ENCODE assay signal across 20 cellular contexts in the genomic region with DNA sequence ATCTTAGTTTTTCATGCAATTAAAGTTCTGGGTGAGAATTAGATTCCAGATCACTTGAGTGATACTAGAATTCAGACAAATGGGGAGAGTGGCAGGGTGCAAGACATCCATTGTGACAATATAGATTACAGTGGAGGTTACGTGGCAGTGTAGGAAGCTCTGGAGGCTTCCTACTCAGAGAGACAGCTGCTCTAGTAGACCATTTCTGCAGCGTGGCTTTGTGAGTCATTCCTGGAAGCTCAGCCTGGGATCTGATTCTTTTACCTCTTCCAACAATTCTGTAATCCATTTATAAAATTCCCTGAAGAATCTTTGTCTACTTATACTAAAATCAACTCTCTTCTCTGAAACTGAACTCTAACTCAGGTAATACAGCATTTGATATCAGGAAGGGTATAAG.
DNase-seq lines count a peak whose midpoint lies in the region; ATAC-seq and TF ChIP-seq lines count a peak whose summit lies in the region.
"Had no signal": no experiment of that assay in that cellular context is flagged by ENCODE, and none has a peak within 500 bp of the region (broad histone marks: within the 10 kb centered on the region; RNA-seq: fewer than 3 reads in every experiment).

No MANE protein-coding gene starts in this region.

- no peak overlapping the region for H3K27ac ChIP-seq in SJCRH30
- H3K27ac ChIP-seq: C4-2B, parathyroid adenoma had no signal

- ATAC-seq in GM18907 (IDR thresholded peaks at IDR 0.05; ENCODE audit: unreplicated experiment) (peak; percentile 38), sciatic nerve (no peak)
- ATAC-seq: activated CD8-positive, alpha-beta T cell treated with anti-CD3 and anti-CD28 coated beads, Interleukin-2, amount 10 ng/mL, durations not matched to agents 7 days and 5 days; activated T-cell treated with anti-CD3 and anti-CD28 coated beads, Interleukin-2, amount 50 U/mL, for 72 hours; left ventricle myocardium superior; T-helper 17 cell had no signal

- H3K4me3 ChIP-seq in SJCRH30: no peak overlapping the region
- no peak overlapping the region for H3K4me3 ChIP-seq in fibroblast of pulmonary artery (replicated peaks; ENCODE audit: low read depth, low read length)
- H3K4me3 ChIP-seq in retinal pigment epithelial cell (ENCODE audit: low read length): no peak overlapping the region
- H3K4me3 ChIP-seq: HAP-1 had no signal

- intact Hi-C loops in sciatic nerve (cut with DNase I): no loop called here

- no peaks in the 10 kb centered on the region for H3K36me3 ChIP-seq in SJCRH30
- H3K36me3 ChIP-seq: HAP-1 had no signal

- H3K4me1 ChIP-seq in SJCRH30: no peaks in the 10 kb centered on the region; the same call in 1 of the 2 replicates
- H3K4me1 ChIP-seq: parathyroid adenoma had no signal

- no peaks in the 10 kb centered on the region for H3K9me3 ChIP-seq in SJCRH30 (replicated peaks)
- H3K9me3 ChIP-seq: HAP-1 had no signal

- TF ChIP-seq CTCF in fibroblast of pulmonary artery (IDR thresholded peaks at IDR 0.05; ENCODE audit: low read length, missing control alignments) (no peak), retinal pigment epithelial cell (conservative IDR thresholded peaks at IDR 0.05; ENCODE audit: low read depth, low read length) (no peak)

- peak; percentile 3 to 30 for DNase-seq in SJCRH30
- peak; percentile 3 for DNase-seq in fibroblast of pulmonary artery (ENCODE audit: low read depth)
- DNase-seq in retinal pigment epithelial cell (ENCODE audit: low read depth): peak; percentile 5
- no peak for DNase-seq in NOMO-1 treated with dmso at 0.1 percent for 144 hours (lab: John Stamatoyannopoulos, UW; ENCODE audit: unreplicated experiment)
- no peak for DNase-seq in AG08395 (ENCODE audit: low spot score)
- DNase-seq in sciatic nerve (ENCODE audit: low spot score): no peak
- no peak for DNase-seq in NCI-H1105 (lab: John Stamatoyannopoulos, UW)
- DNase-seq: activated B cell treated with CpG ODN at 0.5 μM for 24 hours; activated CD8-positive, alpha-beta T cell treated with anti-CD3 and anti-CD28 coated beads, Interleukin-2, amount 10 ng/mL, durations not matched to agents 7 days and 5 days; activated naive CD8-positive, alpha-beta T cell treated with anti-CD3 and anti-CD28 coated beads for 36 hours; activated T-cell treated with anti-CD3 and anti-CD28 coated beads, Interleukin-2, amount 50 U/mL, for 72 hours; effector CD4-positive, alpha-beta T cell; left ventricle myocardium superior; NCI-H1436 treated with DMSO at 0.1 percent for 48 hours; NCI-H345; T-helper 17 cell had no signal

- H3K27me3 ChIP-seq in SJCRH30: no peaks in the 10 kb centered on the region

Comparison
In these comparisons a context has a peak if more than half of its experiments do, and no peak if none do; other contexts are left out.
1. DNase-seq: peak in SJCRH30 (2 of 2), fibroblast of pulmonary artery (single experiment) and retinal pigment epithelial cell (single experiment); none in NOMO-1 treated with dmso at 0.1 percent for 144 hours (single experiment), AG08395 (single experiment), sciatic nerve (single experiment) and NCI-H1105 (single experiment).